1 cellular context compared by ENCODE assay signal in the genomic region with DNA sequence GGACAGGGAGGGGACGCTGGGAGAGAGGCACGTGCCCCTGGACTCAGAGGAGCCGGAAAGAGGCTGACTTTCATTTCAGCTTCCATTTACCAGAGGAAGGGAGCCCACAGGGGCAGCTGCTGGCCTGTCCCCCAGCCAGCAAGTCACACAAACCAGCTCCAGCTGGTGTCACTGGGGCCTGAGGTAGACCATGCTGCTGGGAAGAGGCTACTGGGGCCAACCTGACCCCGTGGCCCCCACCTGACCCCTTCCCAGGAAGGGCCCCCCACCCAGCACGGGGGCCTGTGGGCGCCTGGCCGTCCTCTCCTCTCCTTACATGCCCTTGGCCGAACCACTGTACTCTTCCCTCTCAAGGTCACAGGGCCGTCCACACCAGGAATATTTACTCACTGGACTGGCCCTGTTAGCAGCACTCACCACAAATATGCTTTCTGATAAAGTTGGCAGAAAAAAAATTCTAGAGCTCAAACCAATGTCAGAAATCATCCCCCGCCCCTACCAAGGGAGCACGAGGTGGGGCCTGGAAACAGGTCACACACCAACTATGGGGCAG.
TF ChIP-seq lines count a peak whose summit lies in the region.

No MANE protein-coding gene starts in this region.

TF ChIP-seq in HepG2, 621 proteins besides CTCF, POLR2A, EP300 and RAD21 (continued from another document and continues in another):
- peak; percentile 89 for TF ChIP-seq PAXIP1 (CRISPR knock-in tag; conservative IDR thresholded peaks at IDR 0.05)
- no peak for TF ChIP-seq ZBTB34 (CRISPR knock-in tag; IDR thresholded peaks at IDR 0.05)
- TF ChIP-seq, protein P1, sequence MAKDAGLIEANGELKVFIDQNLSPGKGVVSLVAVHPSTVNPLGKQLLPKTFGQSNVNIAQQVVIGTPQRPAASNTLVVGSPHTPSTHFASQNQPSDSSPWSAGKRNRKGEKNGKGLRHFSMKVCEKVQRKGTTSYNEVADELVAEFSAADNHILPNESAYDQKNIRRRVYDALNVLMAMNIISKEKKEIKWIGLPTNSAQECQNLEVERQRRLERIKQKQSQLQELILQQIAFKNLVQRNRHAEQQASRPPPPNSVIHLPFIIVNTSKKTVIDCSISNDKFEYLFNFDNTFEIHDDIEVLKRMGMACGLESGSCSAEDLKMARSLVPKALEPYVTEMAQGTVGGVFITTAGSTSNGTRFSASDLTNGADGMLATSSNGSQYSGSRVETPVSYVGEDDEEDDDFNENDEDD (CRISPR knock-in tag; IDR thresholded peaks at IDR 0.05; ENCODE audit: borderline replicate concordance) = peak; percentile 3; the same call in 1 of the 2 replicates
- TF ChIP-seq ZNF18 (CRISPR knock-in tag; IDR thresholded peaks at IDR 0.05; ENCODE audit: insufficient replicate concordance) = no peak
- no peak for TF ChIP-seq ZNF256 (CRISPR knock-in tag; conservative IDR thresholded peaks at IDR 0.05)
- TF ChIP-seq MLXIP (CRISPR knock-in tag; IDR thresholded peaks at IDR 0.05; ENCODE audit: borderline replicate concordance) = no peak
- peak; percentile 54 for TF ChIP-seq KDM3A (CRISPR knock-in tag; IDR thresholded peaks at IDR 0.05; ENCODE audit: low read depth)
- TF ChIP-seq KLF12 (CRISPR knock-in tag; IDR thresholded peaks at IDR 0.05; ENCODE audit: borderline replicate concordance) = no peak
- no peak for TF ChIP-seq RCOR2 (CRISPR knock-in tag; IDR thresholded peaks at IDR 0.05)
- TF ChIP-seq MEIS1 (CRISPR knock-in tag; IDR thresholded peaks at IDR 0.05; ENCODE audit: borderline replicate concordance) = no peak
- TF ChIP-seq NFE2 (CRISPR knock-in tag; IDR thresholded peaks at IDR 0.05) = no peak
- TF ChIP-seq HMG20B (CRISPR knock-in tag; conservative IDR thresholded peaks at IDR 0.05) = no peak
- TF ChIP-seq ATF4 (CRISPR knock-in tag; IDR thresholded peaks at IDR 0.05) = no peak
- TF ChIP-seq ZNF644 (CRISPR knock-in tag; IDR thresholded peaks at IDR 0.05; ENCODE audit: low read depth) = no peak
- TF ChIP-seq, protein P2, sequence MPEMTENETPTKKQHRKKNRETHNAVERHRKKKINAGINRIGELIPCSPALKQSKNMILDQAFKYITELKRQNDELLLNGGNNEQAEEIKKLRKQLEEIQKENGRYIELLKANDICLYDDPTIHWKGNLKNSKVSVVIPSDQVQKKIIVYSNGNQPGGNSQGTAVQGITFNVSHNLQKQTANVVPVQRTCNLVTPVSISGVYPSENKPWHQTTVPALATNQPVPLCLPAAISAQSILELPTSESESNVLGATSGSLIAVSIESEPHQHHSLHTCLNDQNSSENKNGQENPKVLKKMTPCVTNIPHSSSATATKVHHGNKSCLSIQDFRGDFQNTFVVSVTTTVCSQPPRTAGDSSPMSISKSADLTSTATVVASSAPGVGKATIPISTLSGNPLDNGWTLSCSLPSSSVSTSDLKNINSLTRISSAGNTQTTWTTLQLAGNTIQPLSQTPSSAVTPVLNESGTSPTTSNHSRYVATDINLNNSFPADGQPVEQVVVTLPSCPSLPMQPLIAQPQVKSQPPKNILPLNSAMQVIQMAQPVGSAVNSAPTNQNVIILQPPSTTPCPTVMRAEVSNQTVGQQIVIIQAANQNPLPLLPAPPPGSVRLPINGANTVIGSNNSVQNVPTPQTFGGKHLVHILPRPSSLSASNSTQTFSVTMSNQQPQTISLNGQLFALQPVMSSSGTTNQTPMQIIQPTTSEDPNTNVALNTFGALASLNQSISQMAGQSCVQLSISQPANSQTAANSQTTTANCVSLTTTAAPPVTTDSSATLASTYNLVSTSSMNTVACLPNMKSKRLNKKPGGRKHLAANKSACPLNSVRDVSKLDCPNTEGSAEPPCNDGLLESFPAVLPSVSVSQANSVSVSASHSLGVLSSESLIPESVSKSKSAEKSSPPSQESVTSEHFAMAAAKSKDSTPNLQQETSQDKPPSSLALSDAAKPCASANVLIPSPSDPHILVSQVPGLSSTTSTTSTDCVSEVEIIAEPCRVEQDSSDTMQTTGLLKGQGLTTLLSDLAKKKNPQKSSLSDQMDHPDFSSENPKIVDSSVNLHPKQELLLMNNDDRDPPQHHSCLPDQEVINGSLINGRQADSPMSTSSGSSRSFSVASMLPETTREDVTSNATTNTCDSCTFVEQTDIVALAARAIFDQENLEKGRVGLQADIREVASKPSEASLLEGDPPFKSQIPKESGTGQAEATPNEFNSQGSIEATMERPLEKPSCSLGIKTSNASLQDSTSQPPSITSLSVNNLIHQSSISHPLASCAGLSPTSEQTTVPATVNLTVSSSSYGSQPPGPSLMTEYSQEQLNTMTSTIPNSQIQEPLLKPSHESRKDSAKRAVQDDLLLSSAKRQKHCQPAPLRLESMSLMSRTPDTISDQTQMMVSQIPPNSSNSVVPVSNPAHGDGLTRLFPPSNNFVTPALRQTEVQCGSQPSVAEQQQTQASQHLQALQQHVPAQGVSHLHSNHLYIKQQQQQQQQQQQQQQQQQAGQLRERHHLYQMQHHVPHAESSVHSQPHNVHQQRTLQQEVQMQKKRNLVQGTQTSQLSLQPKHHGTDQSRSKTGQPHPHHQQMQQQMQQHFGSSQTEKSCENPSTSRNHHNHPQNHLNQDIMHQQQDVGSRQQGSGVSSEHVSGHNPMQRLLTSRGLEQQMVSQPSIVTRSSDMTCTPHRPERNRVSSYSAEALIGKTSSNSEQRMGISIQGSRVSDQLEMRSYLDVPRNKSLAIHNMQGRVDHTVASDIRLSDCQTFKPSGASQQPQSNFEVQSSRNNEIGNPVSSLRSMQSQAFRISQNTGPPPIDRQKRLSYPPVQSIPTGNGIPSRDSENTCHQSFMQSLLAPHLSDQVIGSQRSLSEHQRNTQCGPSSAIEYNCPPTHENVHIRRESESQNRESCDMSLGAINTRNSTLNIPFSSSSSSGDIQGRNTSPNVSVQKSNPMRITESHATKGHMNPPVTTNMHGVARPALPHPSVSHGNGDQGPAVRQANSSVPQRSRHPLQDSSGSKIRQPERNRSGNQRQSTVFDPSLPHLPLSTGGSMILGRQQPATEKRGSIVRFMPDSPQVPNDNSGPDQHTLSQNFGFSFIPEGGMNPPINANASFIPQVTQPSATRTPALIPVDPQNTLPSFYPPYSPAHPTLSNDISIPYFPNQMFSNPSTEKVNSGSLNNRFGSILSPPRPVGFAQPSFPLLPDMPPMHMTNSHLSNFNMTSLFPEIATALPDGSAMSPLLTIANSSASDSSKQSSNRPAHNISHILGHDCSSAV (CRISPR knock-in tag; IDR thresholded peaks at IDR 0.05; ENCODE audit: borderline replicate concordance) = no peak
- TF ChIP-seq, protein P3, sequence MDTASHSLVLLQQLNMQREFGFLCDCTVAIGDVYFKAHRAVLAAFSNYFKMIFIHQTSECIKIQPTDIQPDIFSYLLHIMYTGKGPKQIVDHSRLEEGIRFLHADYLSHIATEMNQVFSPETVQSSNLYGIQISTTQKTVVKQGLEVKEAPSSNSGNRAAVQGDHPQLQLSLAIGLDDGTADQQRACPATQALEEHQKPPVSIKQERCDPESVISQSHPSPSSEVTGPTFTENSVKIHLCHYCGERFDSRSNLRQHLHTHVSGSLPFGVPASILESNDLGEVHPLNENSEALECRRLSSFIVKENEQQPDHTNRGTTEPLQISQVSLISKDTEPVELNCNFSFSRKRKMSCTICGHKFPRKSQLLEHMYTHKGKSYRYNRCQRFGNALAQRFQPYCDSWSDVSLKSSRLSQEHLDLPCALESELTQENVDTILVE (CRISPR knock-in tag; IDR thresholded peaks at IDR 0.05) = no peak
- no peak for TF ChIP-seq SRSF9 (IDR thresholded peaks at IDR 0.05; ENCODE audit: borderline replicate concordance, insufficient read depth, low read depth, low read length, poor library complexity, severe bottlenecking)
- no peak; the same call in 1 of the 2 replicates for TF ChIP-seq ZNF292 (CRISPR knock-in tag; IDR thresholded peaks at IDR 0.05; ENCODE audit: borderline replicate concordance, low read depth)
- no peak for TF ChIP-seq ATAD3A (CRISPR knock-in tag; IDR thresholded peaks at IDR 0.05)
- TF ChIP-seq ZNF709 (CRISPR knock-in tag; IDR thresholded peaks at IDR 0.05) = no peak; the same call in 1 of the 2 replicates
- no peak for TF ChIP-seq MTF2 (CRISPR knock-in tag; IDR thresholded peaks at IDR 0.05; ENCODE audit: borderline replicate concordance)
- TF ChIP-seq ZNF546 (CRISPR knock-in tag; conservative IDR thresholded peaks at IDR 0.05) = no peak
